ENCODE assay signal across 8 cellular contexts in the genomic region with DNA sequence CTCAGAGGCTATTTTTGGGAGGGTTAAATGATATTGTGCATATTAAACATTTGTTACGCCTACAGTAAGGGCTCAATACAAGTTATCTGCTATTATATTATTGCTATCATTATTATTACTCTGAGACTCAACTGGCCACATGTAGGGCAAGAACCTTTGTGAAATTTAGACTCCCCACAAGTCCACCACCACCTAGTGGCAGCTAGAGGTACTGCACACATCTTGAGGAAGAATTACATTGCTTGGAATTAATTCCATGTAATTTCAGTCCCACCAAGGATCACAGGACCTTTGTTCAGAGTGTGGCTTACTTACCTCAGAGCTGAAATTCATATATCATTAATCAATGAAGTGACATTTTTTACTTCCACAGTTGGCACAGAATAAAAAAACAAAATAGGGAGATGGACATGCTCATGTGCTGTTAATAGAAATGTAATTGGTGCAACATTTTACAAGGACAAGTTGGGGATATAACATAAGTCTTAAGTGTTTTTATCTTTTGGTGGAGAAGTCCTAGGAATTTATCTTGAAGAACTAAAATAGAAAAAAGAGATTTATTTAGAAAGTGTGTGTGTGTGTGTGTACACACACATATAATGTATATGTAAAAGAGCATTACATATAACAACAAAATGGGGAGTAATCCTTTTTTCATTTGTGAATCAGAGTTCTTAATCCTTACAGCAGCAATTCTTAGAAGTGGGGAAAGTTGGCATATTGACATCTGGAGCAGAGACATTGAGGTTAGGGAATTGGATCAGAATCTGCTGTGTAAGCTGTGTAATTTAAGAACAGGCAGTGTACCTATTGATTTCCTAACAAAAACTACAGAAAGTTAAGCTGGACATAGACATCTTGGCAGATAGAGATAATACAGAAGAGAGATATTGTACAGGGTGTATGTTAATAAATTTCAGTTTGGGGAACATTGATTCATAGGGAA. TPM values are rescaled to one million over a fixed set of nuclear protein-coding genes. Genes with fewer than 3 reads are reported as not detected.
DNase-seq lines count a peak whose midpoint lies in the region; ATAC-seq and TF ChIP-seq lines count a peak whose summit lies in the region.

No MANE protein-coding gene starts in this region.

- ATAC-seq in GM18868 (IDR thresholded peaks at IDR 0.05; ENCODE audit: unreplicated experiment), result peak; percentile 79
- ATAC-seq in activated T-cell treated with anti-CD3 and anti-CD28 coated beads, Interleukin-2, amount 50 U/mL, for 72 hours (replicated peaks in 1 of 2), result peak in 1 of 2 donors; percentile 35

- TF ChIP-seq CTCF in AG10803 (conservative IDR thresholded peaks at IDR 0.05; ENCODE audit: low read length) (peak; percentile 98), Peyer's patch (IDR thresholded peaks at IDR 0.05) (peak; percentile 84 to 94 (median 91)), fibroblast of villous mesenchyme (IDR thresholded peaks at IDR 0.05; ENCODE audit: insufficient read depth, low read depth, low read length) (peak; percentile 96), tibial nerve (IDR thresholded peaks at IDR 0.05) (peak; percentile 72 to 96 (median 93))

- TF ChIP-seq POLR2A in Peyer's patch (IDR thresholded peaks at IDR 0.05) (no peak), tibial nerve (IDR thresholded peaks at IDR 0.05) (no peak)

- WGBS in tibial nerve, 2 donors, result 78 to 90% methylated on average over 1 of the region's 1 CpG

- no peak overlapping the region for H3K4me3 ChIP-seq in AG10803 (ENCODE audit: low read length)
- H3K4me3 ChIP-seq in Peyer's patch, result no peak overlapping the region
- H3K4me3 ChIP-seq in fibroblast of villous mesenchyme (ENCODE audit: low read depth, low read length), result no peak overlapping the region
- H3K4me3 ChIP-seq in tibial nerve, result no peak overlapping the region

- H3K9me3 ChIP-seq in Peyer's patch (no peaks in the 10 kb centered on the region), tibial nerve (no peaks in the 10 kb centered on the region)

- no peaks in the 10 kb centered on the region for H3K9me3 Mint-ChIP-seq in activated T-cell treated with anti-CD3 and anti-CD28 coated beads, Interleukin-2, amount 50 U/mL, for 72 hours

- H3K4me1 ChIP-seq in Peyer's patch (no peaks in the 10 kb centered on the region), tibial nerve (peaks cover 0 to 4% (median 2%) of the 10 kb centered on the region in 4 donors)

- no peaks in the 10 kb centered on the region for H3K36me3 Mint-ChIP-seq in activated T-cell treated with anti-CD3 and anti-CD28 coated beads, Interleukin-2, amount 50 U/mL, for 72 hours (ENCODE audit: insufficient read depth in 2 of 2)

- H3K27me3 Mint-ChIP-seq in activated T-cell treated with anti-CD3 and anti-CD28 coated beads, Interleukin-2, amount 50 U/mL, for 72 hours (ENCODE audit: low read depth), result no peaks in the 10 kb centered on the region

- no peak overlapping the region for H3K4me3 Mint-ChIP-seq in activated T-cell treated with anti-CD3 and anti-CD28 coated beads, Interleukin-2, amount 50 U/mL, for 72 hours

- H3K4me1 Mint-ChIP-seq in activated T-cell treated with anti-CD3 and anti-CD28 coated beads, Interleukin-2, amount 50 U/mL, for 72 hours (ENCODE audit: low read depth), result no peaks in the 10 kb centered on the region

- DNase-seq in AG10803 (ENCODE audit: low read depth), result peak; percentile 76
- peak; percentile 30 for DNase-seq in HuH-7.5 (ENCODE audit: low spot score)
- peak in 2 of 3 donors; percentile 78 to 90 for DNase-seq in Peyer's patch
- DNase-seq in activated T-cell treated with anti-CD3 and anti-CD28 coated beads, Interleukin-2, amount 50 U/mL, for 72 hours, result peak; percentile 68 to 69
- DNase-seq in fibroblast of villous mesenchyme (ENCODE audit: low read depth), result peak; percentile 82
- DNase-seq in nucleus accumbens (lab: John Stamatoyannopoulos, UW), result peak in 37 of 56 donors; percentile 1 to 83 (median 26)
- peak; percentile 73 to 90 for DNase-seq in tibial nerve (ENCODE audit: low spot score in 2 of 2)

- TF ChIP-seq EP300 in tibial nerve (IDR thresholded peaks at IDR 0.05), result no peak

- H3K27ac ChIP-seq in Peyer's patch (no peak overlapping the region), tibial nerve (no peak overlapping the region)

- H3K36me3 ChIP-seq in Peyer's patch, result no peaks in the 10 kb centered on the region
- peaks cover 0 to 10% (median 0%) of the 10 kb centered on the region in 3 donors for H3K36me3 ChIP-seq in tibial nerve

- H3K27me3 ChIP-seq in Peyer's patch (no peaks in the 10 kb centered on the region), tibial nerve (no peaks in the 10 kb centered on the region)

- H3K27ac Mint-ChIP-seq in activated T-cell treated with anti-CD3 and anti-CD28 coated beads, Interleukin-2, amount 50 U/mL, for 72 hours, result no peak overlapping the region

RNA-seq across cellular contexts. Expression of a gene that starts 11.2 kb away (rescaled TPM):
- total RNA-seq in Peyer's patch, result 10 to 100 TPM in 2 of 4 donors, 1 to 10 TPM in 2; 5.5 to 37.1 (median 9.5) TPM
- total RNA-seq in activated T-cell treated with anti-CD3 and anti-CD28 coated beads, Interleukin-2, amount 50 U/mL, for 72 hours, result 10 to 100 TPM; 15.1 to 15.9 TPM
- 71.5 and 82.9 TPM in 2 replicates for total RNA-seq in fibroblast of villous mesenchyme
- 10 to 100 TPM; 10.4 to 25.5 (median 13.6) TPM for total RNA-seq in tibial nerve

RNA-seq across cellular contexts. Expression of a gene that starts 34.8 kb away (rescaled TPM):
- under 1 TPM in 1 of 4 donors, not detected in 3; 0.40 TPM for total RNA-seq in Peyer's patch
- under 1 TPM; 0.19 to 0.50 TPM for total RNA-seq in activated T-cell treated with anti-CD3 and anti-CD28 coated beads, Interleukin-2, amount 50 U/mL, for 72 hours
- 0.43 and 0.97 TPM in 2 replicates for total RNA-seq in fibroblast of villous mesenchyme
- total RNA-seq in tibial nerve, result 1 to 10 TPM in 1 of 4 donors, under 1 TPM in 1, not detected in 2; 0.42 to 1.6 TPM

Comparison
In these comparisons a context has a peak if more than half of its experiments do, and no peak if none do; other contexts are left out.
1. DNase-seq: peak in every context shown above with its lines; median percentile 84 in Peyer's patch; 82 in fibroblast of villous mesenchyme; 82 in tibial nerve; 76 in AG10803; 68 in activated T-cell treated with anti-CD3 and anti-CD28 coated beads, Interleukin-2, amount 50 U/mL, for 72 hours; 30 in HuH-7.5; 26 in nucleus accumbens.